Comparison of ENCODE assay signal across 8 cellular contexts in genomic region chr11:694563-695331, GRCh38. TPM values are rescaled to one million over a fixed set of nuclear protein-coding genes. Genes with fewer than 3 reads are reported as not detected.
A peak's percentile ranks its signal among the peaks of the same experiment; 100 is the strongest.
DNase-seq lines count a peak whose midpoint lies in the region; ATAC-seq and TF ChIP-seq lines count a peak whose summit lies in the region.

DEAF1 (minus strand) TSS chr11:695222; CDS start chr11:695047, 175 bp downstream.

- H3K4me1 ChIP-seq in testis: peaks cover 42% of the 10 kb centered on the region

- H3K27ac Mint-ChIP-seq in activated naive CD8-positive, alpha-beta T cell: peak within 1 kb of the TSS; percentile 92

- no peak for TF ChIP-seq CTCF in omental fat pad (IDR thresholded peaks at IDR 0.05)
- no peak for TF ChIP-seq CTCF in testis (IDR thresholded peaks at IDR 0.05)

- H3K4me3 ChIP-seq in GM08714 (ENCODE audit: low read length): peak within 1 kb of the TSS; percentile 85
- peak within 1 kb of the TSS; percentile 92 to 98 for H3K4me3 ChIP-seq in testis

- peaks cover 2% of the 10 kb centered on the region for H3K36me3 Mint-ChIP-seq in activated naive CD8-positive, alpha-beta T cell

- TF ChIP-seq POLR2A in testis (IDR thresholded peaks at IDR 0.05): no peak

- intact Hi-C loops in testis (cut with DNase I; ENCODE audit: low total_unique reads): no loop called here

- H3K9me3 ChIP-seq in testis: no peaks in the 10 kb centered on the region

- peak within 1 kb of the TSS; percentile 89 for H3K4me3 Mint-ChIP-seq in activated naive CD8-positive, alpha-beta T cell

- H3K9me3 Mint-ChIP-seq in activated naive CD8-positive, alpha-beta T cell (ENCODE audit: low read depth): no peaks in the 10 kb centered on the region

- peak within 1 kb of the TSS; percentile 99 to 100 for H3K27ac ChIP-seq in testis

- WGBS in testis, 2 donors: 3 to 6% methylated on average over 26 to 50 of the region's 108 CpGs

- peaks cover 52% of the 10 kb centered on the region for H3K4me1 Mint-ChIP-seq in activated naive CD8-positive, alpha-beta T cell (ENCODE audit: low read depth)

- ATAC-seq in HG02588 (IDR thresholded peaks at IDR 0.05; ENCODE audit: unreplicated experiment) (peak; percentile 72), omental fat pad (ENCODE audit: low FRiP score) (peak; percentile 94)

- H3K36me3 ChIP-seq in testis (ENCODE audit: low read depth, missing control alignments): no peaks in the 10 kb centered on the region

- DNase-seq in NCI-H1092 (lab: John Stamatoyannopoulos, UW) (peak; percentile 97), SKM-1 (lab: John Stamatoyannopoulos, UW; ENCODE audit: unreplicated experiment) (peak; percentile 96), glomerular visceral epithelial cell (ENCODE audit: extremely low spot score) (peak; percentile 99), omental fat pad (ENCODE audit: low spot score) (peak; percentile 91), testis (peak; percentile 98)

- H3K27me3 Mint-ChIP-seq in activated naive CD8-positive, alpha-beta T cell: no peaks in the 10 kb centered on the region

- H3K27me3 ChIP-seq in testis: no peaks in the 10 kb centered on the region

RNA-seq across cellular contexts. Expression of gene DEAF1, which starts in this region (rescaled TPM):
- total RNA-seq in omental fat pad (10 to 100 TPM; 20.3 to 29.0 (median 23.0) TPM), testis (100 to 1,000 TPM in 1 of 2 donors, 10 to 100 TPM in 1; 82.5 to 116 TPM)
- polyA plus RNA-seq in testis (ENCODE audit: insufficient read depth, low read depth, low replicate concordance): 47.9 TPM

Comparison
In these comparisons a context has a peak if more than half of its experiments do, and no peak if none do; other contexts are left out.
1. Peak in every context shown above with its lines: DNase-seq, ATAC-seq, H3K4me3 ChIP-seq and H3K27ac ChIP-seq.